ENCODE assay signal across 15 cellular contexts in genomic region chr1:64043328-64043727, GRCh38.
DNase-seq lines count a peak whose midpoint lies in the region; ATAC-seq and TF ChIP-seq lines count a peak whose summit lies in the region.
"Had no signal": no experiment of that assay in that cellular context is flagged by ENCODE, and none has a peak within 500 bp of the region (broad histone marks: within the 10 kb centered on the region; RNA-seq: fewer than 3 reads in every experiment).

No MANE protein-coding gene starts in this region.

- no peak for TF ChIP-seq CTCF in RWPE2 (IDR thresholded peaks at IDR 0.05; ENCODE audit: poor library complexity, severe bottlenecking)
- no peak for TF ChIP-seq CTCF in coronary artery (IDR thresholded peaks at IDR 0.05)
- no peak for TF ChIP-seq CTCF in thoracic aorta (IDR thresholded peaks at IDR 0.05)

- H3K4me1 ChIP-seq in RWPE2 (ENCODE audit: insufficient read depth, poor library complexity, severe bottlenecking) (peaks cover 50% of the 10 kb centered on the region), mesenchymal stem cell (ENCODE audit: control insufficient read depth, insufficient read depth, low read depth, low read length) (peaks cover 7% of the 10 kb centered on the region), thoracic aorta (ENCODE audit: control insufficient read depth in 1 of 2, low read depth in 2 of 2) (peaks cover 27 to 73% of the 10 kb centered on the region in 2 donors)

- no peaks in the 10 kb centered on the region for H3K27me3 ChIP-seq in RWPE2 (ENCODE audit: insufficient read depth, poor library complexity, severe bottlenecking)
- no peaks in the 10 kb centered on the region for H3K27me3 ChIP-seq in mesenchymal stem cell (ENCODE audit: control insufficient read depth in 1 of 2, insufficient read depth in 1 of 2, low read length in 2 of 2)
- no peaks in the 10 kb centered on the region for H3K27me3 ChIP-seq in thoracic aorta (replicated peaks; ENCODE audit: insufficient read depth)
- H3K27me3 ChIP-seq: adrenal gland had no signal

- H2BK5ac ChIP-seq in mesenchymal stem cell (ENCODE audit: low read depth, low read length, poor library complexity, severe bottlenecking): no peak overlapping the region

- H3K27ac ChIP-seq in RWPE2 (ENCODE audit: poor library complexity, severe bottlenecking) (peak overlapping the region; percentile 92), coronary artery (peak overlapping the region; percentile 89), mesenchymal stem cell (ENCODE audit: low read length, poor library complexity, severe bottlenecking) (peak overlapping the region; percentile 37), thoracic aorta (peak overlapping the region; percentile 88 to 93)
- H3K27ac ChIP-seq: adrenal gland, KMS-11 had no signal

- WGBS in mesenchymal stem cell: 80% methylated on average over 1 of the region's 2 CpGs

- no peaks in the 10 kb centered on the region for H3K9me3 ChIP-seq in RWPE2 (ENCODE audit: severe bottlenecking)
- H3K9me3 ChIP-seq in mesenchymal stem cell (ENCODE audit: control insufficient read depth, low read length): no peaks in the 10 kb centered on the region
- no peaks in the 10 kb centered on the region for H3K9me3 ChIP-seq in thoracic aorta
- H3K9me3 ChIP-seq: adrenal gland had no signal

- no peak overlapping the region for H3K14ac ChIP-seq in mesenchymal stem cell (ENCODE audit: low read length in 2 of 2)

- no peak overlapping the region for H2BK12ac ChIP-seq in mesenchymal stem cell (ENCODE audit: low read length in 2 of 2)

- H3K4me2 ChIP-seq in mesenchymal stem cell (ENCODE audit: low read length, poor library complexity, severe bottlenecking): no peak overlapping the region
- H3K4me2 ChIP-seq: KMS-11 had no signal

- H3K23ac ChIP-seq in mesenchymal stem cell (ENCODE audit: low read length in 2 of 2): no peak overlapping the region

- peak overlapping the region; percentile 74 for H3K9ac ChIP-seq in mesenchymal stem cell (ENCODE audit: low read length)
- H3K9ac ChIP-seq: KMS-11 had no signal

- DNase-seq in RWPE2 (ENCODE audit: low spot score): no peak
- no peak for DNase-seq in coronary artery (ENCODE audit: low spot score)
- DNase-seq in mesenchymal stem cell: no peak
- DNase-seq in thoracic aorta (ENCODE audit: low spot score): no peak
- DNase-seq in erythroblast (lab: John Stamatoyannopoulos, UW): no peak
- DNase-seq: activated CD4-positive, alpha-beta T cell treated with anti-CD3 and anti-CD28 coated beads for 48 hours; activated T-cell treated with anti-CD3 and anti-CD28 coated beads, Interleukin-2, amount 50 U/mL, for 24 hours; CD4-positive, alpha-beta T cell; mesendoderm; NCI-H526 treated with DMSO at 0.1 percent for 48 hours; stimulated activated CD4-positive, alpha-beta T cell treated with anti-CD3 and anti-CD28 coated beads, Interleukin-2, amount 100 ng/mL, for 24 hours had no signal

- H3K4me3 ChIP-seq in RWPE2 (ENCODE audit: severe bottlenecking): no peak overlapping the region
- no peak overlapping the region for H3K4me3 ChIP-seq in coronary artery
- no peak overlapping the region for H3K4me3 ChIP-seq in mesenchymal stem cell (ENCODE audit: insufficient read depth in 1 of 2, low read depth in 1 of 2, low read length in 2 of 2)
- H3K4me3 ChIP-seq in thoracic aorta: no peak overlapping the region
- H3K4me3 ChIP-seq: adrenal gland had no signal

- no peak overlapping the region for H3K18ac ChIP-seq in mesenchymal stem cell (ENCODE audit: low read depth in 1 of 2, low read length in 2 of 2)

- H4K8ac ChIP-seq in mesenchymal stem cell (ENCODE audit: low read length): no peak overlapping the region

- no peak overlapping the region for H2BK120ac ChIP-seq in mesenchymal stem cell (ENCODE audit: low read depth, low read length)

- TF ChIP-seq POLR2A in erythroblast (IDR thresholded peaks at IDR 0.05; ENCODE audit: low read length): no peak

- H2BK15ac ChIP-seq in mesenchymal stem cell (ENCODE audit: low read depth, poor library complexity, severe bottlenecking): no peak overlapping the region

- no peak overlapping the region for H2AK5ac ChIP-seq in mesenchymal stem cell (ENCODE audit: low read length, severe bottlenecking)

- H3K79me1 ChIP-seq in mesenchymal stem cell (replicated peaks; ENCODE audit: low read length, poor library complexity, severe bottlenecking): peaks cover 3% of the 10 kb centered on the region

- H3K36me3 ChIP-seq in RWPE2 (ENCODE audit: low read depth) (no peaks in the 10 kb centered on the region), mesenchymal stem cell (ENCODE audit: control insufficient read depth in 1 of 2, insufficient read depth in 2 of 2, low read depth in 1 of 2, low read length in 2 of 2) (no peaks in the 10 kb centered on the region), thoracic aorta (no peaks in the 10 kb centered on the region)
- H3K36me3 ChIP-seq: adrenal gland had no signal

- no peak overlapping the region for H3K4ac ChIP-seq in mesenchymal stem cell (ENCODE audit: low read depth in 1 of 2, low read length in 2 of 2)

- no peak for ATAC-seq in RWPE2 (ENCODE audit: low read depth)
- no peak for ATAC-seq in thoracic aorta (ENCODE audit: insufficient number of reproducible peaks, low FRiP score, low read depth)
- ATAC-seq in HG03521 (IDR thresholded peaks at IDR 0.05; ENCODE audit: unreplicated experiment): no peak
- no peak for ATAC-seq in GM18861 (IDR thresholded peaks at IDR 0.05; ENCODE audit: unreplicated experiment)

- no peak overlapping the region for H2AFZ ChIP-seq in mesenchymal stem cell (ENCODE audit: low read depth, low read length)

- H4K91ac ChIP-seq in mesenchymal stem cell (ENCODE audit: low read length): no peak overlapping the region

Comparison
In these comparisons a context has a peak if more than half of its experiments do, and no peak if none do; other contexts are left out.
1. H3K27ac ChIP-seq: peak in every context shown above with its lines; median percentile 92 in RWPE2; 90 in thoracic aorta; 89 in coronary artery; 37 in mesenchymal stem cell.